ENCODE assay signal across 1 cellular context in genomic region chr3:113243846-113244245, GRCh38.
TF ChIP-seq lines count a peak whose summit lies in the region.

No MANE protein-coding gene starts in this region.

TF ChIP-seq in H1, 55 proteins besides CTCF, POLR2A, EP300 and RAD21:
- TF ChIP-seq USF2 (IDR thresholded peaks at IDR 0.05; ENCODE audit: low read length) (peak; percentile 35; the same call in 1 of the 2 replicates), POLR2AphosphoS5 (IDR thresholded peaks at IDR 0.05; ENCODE audit: low read depth, low read length) (no peak), SIN3A (conservative IDR thresholded peaks at IDR 0.05 in 1 of 2, IDR thresholded peaks at IDR 0.05 in 1 of 2; ENCODE audit: low read depth in 1 of 2, low read length in 2 of 2) (no peak)
